ENCODE assay signal across 1 cellular context in genomic region chr21:44510109-44510507, GRCh38.
TF ChIP-seq lines count a peak whose summit lies in the region.

No MANE protein-coding gene starts in this region.

TF ChIP-seq in K562, 482 proteins besides CTCF, POLR2A, EP300 and RAD21:
- TF ChIP-seq GATAD2B (IDR thresholded peaks at IDR 0.05; ENCODE audit: borderline replicate concordance) (no peak), ZNF77 (CRISPR knock-in tag; IDR thresholded peaks at IDR 0.05) (no peak), ZBTB40 (IDR thresholded peaks at IDR 0.05) (no peak), ZBTB40 (CRISPR knock-in tag; IDR thresholded peaks at IDR 0.05) (no peak), GABPA (tag; conservative IDR thresholded peaks at IDR 0.05; ENCODE audit: low read depth) (no peak), PHF21A (IDR thresholded peaks at IDR 0.05; ENCODE audit: borderline replicate concordance, low read depth) (no peak), SMARCE1 (IDR thresholded peaks at IDR 0.05) (no peak), TEAD1 (CRISPR knock-in tag; IDR thresholded peaks at IDR 0.05) (no peak), ZBTB8A (IDR thresholded peaks at IDR 0.05; ENCODE audit: partially characterized antibody) (no peak)
